In genomic region chr16:16062023-16062932, GRCh38 we compare ENCODE assay signal across 10 cellular contexts.
DNase-seq lines count a peak whose midpoint lies in the region; ATAC-seq and TF ChIP-seq lines count a peak whose summit lies in the region.
"Had no signal": no experiment of that assay in that cellular context is flagged by ENCODE, and none has a peak within 500 bp of the region (broad histone marks: within the 10 kb centered on the region; RNA-seq: fewer than 3 reads in every experiment).

No MANE protein-coding gene starts in this region.

- H3K27me3 ChIP-seq in endodermal cell (ENCODE audit: control insufficient read depth, insufficient read depth, low read length, poor library complexity, severe bottlenecking): no peaks in the 10 kb centered on the region

- H3K27me3 Mint-ChIP-seq in activated CD4-positive, alpha-beta T cell treated with anti-CD3 and anti-CD28 coated beads, Interleukin-2, amount 10 ng/mL, durations not matched to agents 7 days and 5 days: no peaks in the 10 kb centered on the region
- no peaks in the 10 kb centered on the region for H3K27me3 Mint-ChIP-seq in endodermal cell (ENCODE audit: insufficient read depth)
- H3K27me3 Mint-ChIP-seq in stimulated activated memory B cell treated with anti-CD40 and anti-IgM and Interleukin-4, amounts not matched to agents 10 μg/mL and 1 μg/mL and 100 μg/mL, for 72 hours: no peaks in the 10 kb centered on the region

- WGBS in endodermal cell (ENCODE audit: insufficient coverage in 1 of 2, insufficient read length in 1 of 2), 2 experiments: 92 to 96% methylated on average over 12 to 16 of the region's 16 CpGs

- peaks cover 18% of the 10 kb centered on the region for H3K36me3 ChIP-seq in endodermal cell (ENCODE audit: control insufficient read depth, insufficient read depth, low read length)

- peaks cover 45% of the 10 kb centered on the region for H3K36me3 Mint-ChIP-seq in activated CD4-positive, alpha-beta T cell treated with anti-CD3 and anti-CD28 coated beads, Interleukin-2, amount 10 ng/mL, durations not matched to agents 7 days and 5 days (ENCODE audit: low read depth)
- peaks cover 45% of the 10 kb centered on the region for H3K36me3 Mint-ChIP-seq in endodermal cell (ENCODE audit: low read depth)
- H3K36me3 Mint-ChIP-seq in stimulated activated memory B cell treated with anti-CD40 and anti-IgM and Interleukin-4, amounts not matched to agents 10 μg/mL and 1 μg/mL and 100 μg/mL, for 72 hours: peaks cover 58% of the 10 kb centered on the region

- peak overlapping the region; percentile 72 for H3K27ac Mint-ChIP-seq in activated CD4-positive, alpha-beta T cell treated with anti-CD3 and anti-CD28 coated beads, Interleukin-2, amount 10 ng/mL, durations not matched to agents 7 days and 5 days
- no peak overlapping the region for H3K27ac Mint-ChIP-seq in endodermal cell
- H3K27ac Mint-ChIP-seq in stimulated activated memory B cell treated with anti-CD40 and anti-IgM and Interleukin-4, amounts not matched to agents 10 μg/mL and 1 μg/mL and 100 μg/mL, for 72 hours: peak overlapping the region; percentile 4

- no peaks in the 10 kb centered on the region for H3K9me3 Mint-ChIP-seq in activated CD4-positive, alpha-beta T cell treated with anti-CD3 and anti-CD28 coated beads, Interleukin-2, amount 10 ng/mL, durations not matched to agents 7 days and 5 days
- H3K9me3 Mint-ChIP-seq in endodermal cell: no peaks in the 10 kb centered on the region
- H3K9me3 Mint-ChIP-seq in stimulated activated memory B cell treated with anti-CD40 and anti-IgM and Interleukin-4, amounts not matched to agents 10 μg/mL and 1 μg/mL and 100 μg/mL, for 72 hours: no peaks in the 10 kb centered on the region

- H3K9ac ChIP-seq in endodermal cell (ENCODE audit: extremely low read depth, low read length, poor library complexity, severe bottlenecking): no peak overlapping the region
- H3K9ac ChIP-seq: KMS-11 had no signal

- H3K4me3 ChIP-seq in endodermal cell (ENCODE audit: low read length): no peak overlapping the region
- H3K4me3 ChIP-seq: lung had no signal

- peak; percentile 61 for DNase-seq in activated CD4-positive, alpha-beta T cell treated with anti-CD3 and anti-CD28 coated beads, Interleukin-2, amount 10 ng/mL, durations not matched to agents 7 days and 5 days
- no peak for DNase-seq in activated CD4-positive, alpha-beta T cell treated with anti-CD3 and anti-CD28 coated beads, Interleukin-2, amount 50 U/mL, for 4 hours
- DNase-seq in OCI-M1 (lab: John Stamatoyannopoulos, UW): peak; percentile 97
- DNase-seq in endodermal cell: peak; percentile 67
- DNase-seq in hippocampal formation (lab: John Stamatoyannopoulos, UW): no peak
- DNase-seq in cortex of kidney (lab: John Stamatoyannopoulos, UW): no peak

- POLR2A ChIA-PET in activated CD4-positive, alpha-beta T cell treated with anti-CD3 and anti-CD28 coated beads, Interleukin-2, amount 10 ng/mL, durations not matched to agents 7 days and 5 days (lab: Charles Lee): interaction anchor here (0.6 kb wide), 1 partner anchor 298 kb away, joined by 3 read pairs; no protein-coding TSS in a partner anchor

- peak; percentile 31 for ATAC-seq in stimulated activated memory B cell treated with anti-CD40 and anti-IgM and Interleukin-4, amounts not matched to agents 10 μg/mL and 1 μg/mL and 100 μg/mL, for 72 hours
- ATAC-seq in GM21723 (IDR thresholded peaks at IDR 0.05; ENCODE audit: unreplicated experiment): no peak

- H3K4me3 Mint-ChIP-seq in activated CD4-positive, alpha-beta T cell treated with anti-CD3 and anti-CD28 coated beads, Interleukin-2, amount 10 ng/mL, durations not matched to agents 7 days and 5 days: no peak overlapping the region
- H3K4me3 Mint-ChIP-seq in endodermal cell: no peak overlapping the region
- no peak overlapping the region for H3K4me3 Mint-ChIP-seq in stimulated activated memory B cell treated with anti-CD40 and anti-IgM and Interleukin-4, amounts not matched to agents 10 μg/mL and 1 μg/mL and 100 μg/mL, for 72 hours

- CTCF ChIA-PET in activated CD4-positive, alpha-beta T cell treated with anti-CD3 and anti-CD28 coated beads, Interleukin-2, amount 10 ng/mL, durations not matched to agents 7 days and 5 days (lab: Charles Lee): interaction anchor here (0.7 to 1.5 kb wide), 4 partner anchors 9 to 15 kb away, joined by 3 read pairs; no protein-coding TSS in a partner anchor

- TF ChIP-seq CTCF in endodermal cell (conservative IDR thresholded peaks at IDR 0.05): peak; percentile 47

- no peak overlapping the region for H3K27ac ChIP-seq in endodermal cell (ENCODE audit: low read depth, low read length)
- H3K27ac ChIP-seq: KMS-11 had no signal

- no peaks in the 10 kb centered on the region for H3K9me3 ChIP-seq in endodermal cell (ENCODE audit: control insufficient read depth, low read length)

- no peaks in the 10 kb centered on the region for H3K4me1 ChIP-seq in endodermal cell (ENCODE audit: control insufficient read depth, insufficient read depth, low read length)

- H3K4me1 Mint-ChIP-seq in activated CD4-positive, alpha-beta T cell treated with anti-CD3 and anti-CD28 coated beads, Interleukin-2, amount 10 ng/mL, durations not matched to agents 7 days and 5 days: peaks cover 36% of the 10 kb centered on the region
- no peaks in the 10 kb centered on the region for H3K4me1 Mint-ChIP-seq in endodermal cell
- H3K4me1 Mint-ChIP-seq in stimulated activated memory B cell treated with anti-CD40 and anti-IgM and Interleukin-4, amounts not matched to agents 10 μg/mL and 1 μg/mL and 100 μg/mL, for 72 hours: peaks cover 24% of the 10 kb centered on the region

Comparison
In these comparisons a context has a peak if more than half of its experiments do, and no peak if none do; other contexts are left out.
1. DNase-seq: peak in activated CD4-positive, alpha-beta T cell treated with anti-CD3 and anti-CD28 coated beads, Interleukin-2, amount 10 ng/mL, durations not matched to agents 7 days and 5 days (single experiment), OCI-M1 (single experiment) and endodermal cell (single experiment); none in activated CD4-positive, alpha-beta T cell treated with anti-CD3 and anti-CD28 coated beads, Interleukin-2, amount 50 U/mL, for 4 hours (0 of 2), hippocampal formation (0 of 2) and cortex of kidney (single experiment).